8 cellular contexts compared by ENCODE assay signal in genomic region chr3:113838631-113839209, GRCh38. TPM values are rescaled to one million over a fixed set of nuclear protein-coding genes. Genes with fewer than 3 reads are reported as not detected.
DNase-seq lines count a peak whose midpoint lies in the region; ATAC-seq, FAIRE-seq and TF ChIP-seq lines count a peak whose summit lies in the region.

Gene GRAMD1C, plus strand, starts transcription at chr3:113838788. Its CDS starts 122 bp downstream, at chr3:113838910.

- peak; percentile 21 for FAIRE-seq in HepG2 (lab: Jason Lieb, UNC)

- peak; percentile 83 for TF ChIP-seq RAD21 in HepG2 (CRISPR knock-in tag; IDR thresholded peaks at IDR 0.05)

- no peaks in the 10 kb centered on the region for H3K9me3 ChIP-seq in HepG2 (ENCODE audit: low read length)

- DNase-seq in C1 segment of cervical spinal cord (lab: John Stamatoyannopoulos, UW) (peak in 13 of 14 donors; percentile 15 to 81 (median 57)), NCI-H526 (lab: John Stamatoyannopoulos, UW) (peak; percentile 42 to 87), HepG2 (ENCODE audit: low spot score) (peak; percentile 72)
- peak; percentile 84 for DNase-seq in activated CD4-positive, alpha-beta T cell treated with anti-CD3 and anti-CD28 coated beads, Interleukin-2, amount 10 ng/mL, durations not matched to agents 7 days and 5 days
- peak; percentile 73 to 82 for DNase-seq in stimulated activated CD4-positive, alpha-beta T cell treated with anti-CD3 and anti-CD28 coated beads, Interleukin-2, amount 100 ng/mL, for 48 hours

- TF ChIP-seq POLR2A in HepG2 (IDR thresholded peaks at IDR 0.05; ENCODE audit: insufficient read depth in 1 of 2, low read depth in 2 of 2, low read length in 2 of 2): no peak

- peak within 1 kb of the TSS; percentile 52; the same call in 1 of the 2 replicates for H3K9ac ChIP-seq in HepG2 (ENCODE audit: insufficient read depth, low read depth, low read length)

- peaks cover 2% of the 10 kb centered on the region for H3K27me3 Mint-ChIP-seq in activated CD4-positive, alpha-beta T cell treated with anti-CD3 and anti-CD28 coated beads, Interleukin-2, amount 10 ng/mL, durations not matched to agents 7 days and 5 days
- H3K27me3 Mint-ChIP-seq in dendritic cell treated with granulocyte-macrophage colony-stimulating factor and Interleukin-4, amounts not matched to agents 40 ng/mL and 50 ng/mL, for 4 days: peaks cover 5% of the 10 kb centered on the region

- H4K20me1 ChIP-seq in HepG2 (ENCODE audit: insufficient read depth, low read length): no peaks in the 10 kb centered on the region

- WGBS in HepG2 (ENCODE audit: low lambda C conversion rate): 3% methylated on average over 21 of the region's 48 CpGs

- no peaks in the 10 kb centered on the region for H3K36me3 ChIP-seq in HepG2 (replicated peaks in 1 of 2; ENCODE audit: control insufficient read depth in 1 of 2, insufficient read depth in 2 of 2, low read length in 2 of 2)

- H3K9me3 Mint-ChIP-seq in activated CD4-positive, alpha-beta T cell treated with anti-CD3 and anti-CD28 coated beads, Interleukin-2, amount 10 ng/mL, durations not matched to agents 7 days and 5 days: no peaks in the 10 kb centered on the region
- no peaks in the 10 kb centered on the region for H3K9me3 Mint-ChIP-seq in dendritic cell treated with granulocyte-macrophage colony-stimulating factor and Interleukin-4, amounts not matched to agents 40 ng/mL and 50 ng/mL, for 4 days

- H3K27ac Mint-ChIP-seq in activated CD4-positive, alpha-beta T cell treated with anti-CD3 and anti-CD28 coated beads, Interleukin-2, amount 10 ng/mL, durations not matched to agents 7 days and 5 days: no peak within 1 kb of the TSS
- H3K27ac Mint-ChIP-seq in dendritic cell treated with granulocyte-macrophage colony-stimulating factor and Interleukin-4, amounts not matched to agents 40 ng/mL and 50 ng/mL, for 4 days: no peak within 1 kb of the TSS

- BruUV-seq in HepG2 (replicated peaks; lab: Mats Ljungman, UMichigan): no TSS peak

- peak; percentile 90 for TF ChIP-seq CTCF in HepG2 (CRISPR knock-in tag; IDR thresholded peaks at IDR 0.05)

- in situ Hi-C loops in HepG2 (cut with HindIII; ENCODE audit: extremely low pct_ligation_motif_present, low pct_unique_long_range_greater_than_20kb): loop anchor here (10.0 kb wide), 1 partner anchor 94 kb away; the partner anchor contains the start of genes ATP6V1A and NAA50

- H3K27ac ChIP-seq in HepG2 (ENCODE audit: extremely low read length, insufficient read depth, low read length): no peak within 1 kb of the TSS

- peaks cover 0 to 6% of the 10 kb centered on the region in 2 experiments; a peak in 4 of 5 replicates for H3K27me3 ChIP-seq in HepG2 (ENCODE audit: control insufficient read depth in 1 of 2, insufficient read depth in 2 of 2, low read length in 2 of 2)

- POLR2A ChIA-PET in activated CD4-positive, alpha-beta T cell treated with anti-CD3 and anti-CD28 coated beads, Interleukin-2, amount 10 ng/mL, durations not matched to agents 7 days and 5 days (lab: Charles Lee): no interaction called here
- POLR2A ChIA-PET in HepG2 (lab: Yijun Ruan, JAX): no interaction called here

- peaks cover 9% of the 10 kb centered on the region for H3K4me1 Mint-ChIP-seq in activated CD4-positive, alpha-beta T cell treated with anti-CD3 and anti-CD28 coated beads, Interleukin-2, amount 10 ng/mL, durations not matched to agents 7 days and 5 days
- peaks cover 15% of the 10 kb centered on the region for H3K4me1 Mint-ChIP-seq in dendritic cell treated with granulocyte-macrophage colony-stimulating factor and Interleukin-4, amounts not matched to agents 40 ng/mL and 50 ng/mL, for 4 days (ENCODE audit: low read depth)

- no peaks in the 10 kb centered on the region for H3K36me3 Mint-ChIP-seq in activated CD4-positive, alpha-beta T cell treated with anti-CD3 and anti-CD28 coated beads, Interleukin-2, amount 10 ng/mL, durations not matched to agents 7 days and 5 days (ENCODE audit: low read depth)
- H3K36me3 Mint-ChIP-seq in dendritic cell treated with granulocyte-macrophage colony-stimulating factor and Interleukin-4, amounts not matched to agents 40 ng/mL and 50 ng/mL, for 4 days (ENCODE audit: low read depth): no peaks in the 10 kb centered on the region

- peak; percentile 96 for ATAC-seq in GM19395 (IDR thresholded peaks at IDR 0.05; ENCODE audit: unreplicated experiment)
- peak; percentile 87 for ATAC-seq in HG03521 (IDR thresholded peaks at IDR 0.05; ENCODE audit: unreplicated experiment)
- peak; percentile 98 for ATAC-seq in HepG2

- intact Hi-C loops in dendritic cell treated with granulocyte-macrophage colony-stimulating factor and Interleukin-4, amounts not matched to agents 40 ng/mL and 50 ng/mL, for 4 days (cut with micrococcal nuclease): loop anchor here (5.0 kb wide), 2 partner anchors 101 to 219 kb away; partner anchors contain the start of genes CCDC191 and QTRT2
- intact Hi-C loops in HepG2 (cut with micrococcal nuclease; ENCODE audit: unreplicated experiment): loop anchor here (1.0 to 2.0 kb wide), 3 partner anchors 52 to 102 kb away; no protein-coding TSS in a partner anchor

- H3K79me2 ChIP-seq in HepG2 (ENCODE audit: insufficient read depth, low read length): no peaks in the 10 kb centered on the region

- CTCF ChIA-PET in activated CD4-positive, alpha-beta T cell treated with anti-CD3 and anti-CD28 coated beads, Interleukin-2, amount 10 ng/mL, durations not matched to agents 7 days and 5 days (lab: Charles Lee): interaction anchor here (0.6 to 1.9 kb wide), 6 partner anchors 33 to 497 kb away, joined by 3 to 8 read pairs (median 4); no protein-coding TSS in a partner anchor
- CTCF ChIA-PET in HepG2 (lab: Yijun Ruan, JAX; ENCODE audit: low intra/inter-chr PET ratio, low total read pairs): interaction anchor here (2.1 to 3.2 kb wide), 2 partner anchors 74 to 102 kb away, joined by 13 to 32 read pairs; no protein-coding TSS in a partner anchor

- H2AFZ ChIP-seq in HepG2 (ENCODE audit: low read length): peak within 1 kb of the TSS; percentile 98

- H3K4me1 ChIP-seq in HepG2 (ENCODE audit: insufficient read depth, low read length): peaks cover 26% of the 10 kb centered on the region

- H3K4me2 ChIP-seq in HepG2 (ENCODE audit: low read depth, low read length): peak within 1 kb of the TSS; percentile 95

- peak within 1 kb of the TSS; percentile 70 for H3K4me3 Mint-ChIP-seq in activated CD4-positive, alpha-beta T cell treated with anti-CD3 and anti-CD28 coated beads, Interleukin-2, amount 10 ng/mL, durations not matched to agents 7 days and 5 days
- peak within 1 kb of the TSS; percentile 69 for H3K4me3 Mint-ChIP-seq in dendritic cell treated with granulocyte-macrophage colony-stimulating factor and Interleukin-4, amounts not matched to agents 40 ng/mL and 50 ng/mL, for 4 days

- TF ChIP-seq EP300 in HepG2 (IDR thresholded peaks at IDR 0.05; ENCODE audit: low read depth in 2 of 2, low read length in 2 of 2): no peak
- TF ChIP-seq EP300 in HepG2 (CRISPR knock-in tag; IDR thresholded peaks at IDR 0.05; ENCODE audit: borderline replicate concordance): no peak

- H3K4me3 ChIP-seq in HepG2 (replicated peaks in 1 of 3; ENCODE audit: insufficient read depth in 1 of 3, low read depth in 2 of 3, low read length in 3 of 3): peak within 1 kb of the TSS; percentile 44 to 77 (median 57)

TF ChIP-seq in HepG2, 621 proteins besides CTCF, POLR2A, EP300 and RAD21 (continues in another document):
- 0 out of 2 replicates have a peak, but pooled peaks have one; percentile 37 for TF ChIP-seq ZNF547 (CRISPR knock-in tag; IDR thresholded peaks at IDR 0.05)
- TF ChIP-seq ZSCAN31 (CRISPR knock-in tag; IDR thresholded peaks at IDR 0.05; ENCODE audit: low read depth): peak; percentile 68; the same call in 1 of the 2 replicates
- peak; percentile 34 for TF ChIP-seq SKI (IDR thresholded peaks at IDR 0.05; ENCODE audit: partially characterized antibody)
- no peak for TF ChIP-seq ZNF34 (CRISPR knock-in tag; IDR thresholded peaks at IDR 0.05; ENCODE audit: borderline replicate concordance)
- TF ChIP-seq ZBTB38 (CRISPR knock-in tag; IDR thresholded peaks at IDR 0.05): 0 out of 2 replicates have a peak, but pooled peaks have one; percentile 38
- no peak for TF ChIP-seq KLF16 (CRISPR knock-in tag; IDR thresholded peaks at IDR 0.05)
- no peak for TF ChIP-seq CHD4 (IDR thresholded peaks at IDR 0.05; ENCODE audit: borderline replicate concordance, low read length)

RNA-seq across cellular contexts. Expression of gene GRAMD1C, which starts in this region (rescaled TPM):
- under 1 TPM; 0.29 to 0.35 TPM for total RNA-seq in activated CD4-positive, alpha-beta T cell treated with anti-CD3 and anti-CD28 coated beads, Interleukin-2, amount 10 ng/mL, durations not matched to agents 7 days and 5 days
- total RNA-seq in HepG2 (2016; rRNA removed; fragmentation: Illumina TruSeq; extraction: Trizol): not detected in 2 replicates
- not detected in 2 replicates for total RNA-seq in HepG2 (2016; cell fraction: cytosol; rRNA removed; fragmentation: Illumina TruSeq; extraction: Trizol; ENCODE audit: low read depth)
- total RNA-seq in HepG2 (2016; cell fraction: insoluble cytoplasmic fraction; rRNA removed; fragmentation: Illumina TruSeq; extraction: Trizol): 0.27 and 0.30 TPM in 2 replicates
- total RNA-seq in HepG2 (2016; cell fraction: membrane; rRNA removed; fragmentation: Illumina TruSeq; extraction: Trizol): not detected in 2 replicates
- total RNA-seq in HepG2 (2016; cell fraction: nucleus; rRNA removed; fragmentation: Illumina TruSeq; extraction: Trizol): not detected in 2 replicates
- polyA plus RNA-seq in HepG2 (2011; rRNA removed): 0.45 and 1.0 TPM in 2 replicates
- 0.03 and 0.06 TPM in 2 replicates for polyA plus RNA-seq in HepG2 (2011; cell fraction: cytosol; rRNA removed)
- 0.63 and 1.2 TPM in 2 replicates for polyA plus RNA-seq in HepG2 (2011; cell fraction: nucleus; rRNA removed)
- polyA plus RNA-seq in HepG2 (2012): 0.16 and 0.31 TPM in 2 replicates
- polyA plus RNA-seq in HepG2 (2016; cell fraction: cytosol; fragmentation: Illumina TruSeq; extraction: Trizol; ENCODE audit: low read depth): not detected in 2 replicates
- not detected in 2 replicates for polyA plus RNA-seq in HepG2 (2016; cell fraction: insoluble cytoplasmic fraction; fragmentation: Illumina TruSeq; extraction: Trizol; ENCODE audit: low read depth)
- not detected in 2 replicates for polyA plus RNA-seq in HepG2 (2016; cell fraction: membrane; fragmentation: Illumina TruSeq; extraction: Trizol; ENCODE audit: low read depth)
- 0.12 TPM in 1 of 2 replicates, not detected in the other for polyA plus RNA-seq in HepG2 (2016; cell fraction: nucleus; fragmentation: Illumina TruSeq; extraction: Trizol; ENCODE audit: insufficient read depth, low read depth)
- 0.51 TPM in 1 of 2 replicates, not detected in the other for polyA minus RNA-seq in HepG2 (2011; rRNA and poly(A)+ RNA removed; ENCODE audit: low replicate concordance)
- not detected in 2 replicates for polyA minus RNA-seq in HepG2 (2011; cell fraction: cytosol; rRNA and poly(A)+ RNA removed)
- polyA minus RNA-seq in HepG2 (2011; cell fraction: nucleus; rRNA and poly(A)+ RNA removed): 1.5 and 3.5 TPM in 2 replicates

Comparison
In these comparisons a context has a peak if more than half of its experiments do, and no peak if none do; other contexts are left out.
1. Peak in DNase-seq in activated CD4-positive, alpha-beta T cell treated with anti-CD3 and anti-CD28 coated beads, Interleukin-2, amount 10 ng/mL, durations not matched to agents 7 days and 5 days; RNA of the gene not detected or under 1 TPM.